1 cellular context compared by ENCODE assay signal in genomic region chr7:100157069-100157333, GRCh38.
TF ChIP-seq lines count a peak whose summit lies in the region.

No MANE protein-coding gene starts in this region.

TF ChIP-seq in WTC11, 78 proteins besides CTCF, POLR2A, EP300 and RAD21 (continued from another document):
- no peak for TF ChIP-seq ARID4B (CRISPR knock-in tag; IDR thresholded peaks at IDR 0.05; ENCODE audit: borderline replicate concordance)
- no peak for TF ChIP-seq PRDM15 (CRISPR knock-in tag; IDR thresholded peaks at IDR 0.05)
- no peak for TF ChIP-seq STAT6 (CRISPR knock-in tag; conservative IDR thresholded peaks at IDR 0.05; ENCODE audit: low read depth)
- TF ChIP-seq E2F5 (CRISPR knock-in tag; IDR thresholded peaks at IDR 0.05), result no peak
- no peak for TF ChIP-seq ZNF416 (CRISPR knock-in tag; IDR thresholded peaks at IDR 0.05)
- TF ChIP-seq ZNF317 (CRISPR knock-in tag; IDR thresholded peaks at IDR 0.05; ENCODE audit: borderline replicate concordance, low read depth), result no peak
- TF ChIP-seq ZNF232 (CRISPR knock-in tag; IDR thresholded peaks at IDR 0.05), result no peak
- no peak for TF ChIP-seq NFATC4 (CRISPR knock-in tag; IDR thresholded peaks at IDR 0.05)
- no peak for TF ChIP-seq AFF4 (CRISPR knock-in tag; IDR thresholded peaks at IDR 0.05; ENCODE audit: borderline replicate concordance)
- no peak for TF ChIP-seq CREB1 (CRISPR knock-in tag; IDR thresholded peaks at IDR 0.05)
- no peak for TF ChIP-seq JAZF1 (CRISPR knock-in tag; IDR thresholded peaks at IDR 0.05)
- TF ChIP-seq ZNF219 (CRISPR knock-in tag; IDR thresholded peaks at IDR 0.05; ENCODE audit: borderline replicate concordance), result no peak
- no peak for TF ChIP-seq E2F4 (CRISPR knock-in tag; IDR thresholded peaks at IDR 0.05; ENCODE audit: borderline replicate concordance, low read depth)
- TF ChIP-seq ZNF512 (CRISPR knock-in tag; IDR thresholded peaks at IDR 0.05; ENCODE audit: borderline replicate concordance), result no peak
- no peak for TF ChIP-seq ZNF121 (CRISPR knock-in tag; IDR thresholded peaks at IDR 0.05)
- no peak for TF ChIP-seq ETV6 (CRISPR knock-in tag; IDR thresholded peaks at IDR 0.05)
